12 cellular contexts compared by ENCODE assay signal in genomic region chr21:31108969-31109368, GRCh38.
DNase-seq lines count a peak whose midpoint lies in the region; ATAC-seq and TF ChIP-seq lines count a peak whose summit lies in the region.
"Had no signal": no experiment of that assay in that cellular context is flagged by ENCODE, and none has a peak within 500 bp of the region (broad histone marks: within the 10 kb centered on the region; RNA-seq: fewer than 3 reads in every experiment).

No MANE protein-coding gene starts in this region.

- intact Hi-C loops in Right ventricle myocardium superior (cut with DNase I) (no loop called here), left ventricle myocardium superior (cut with micrococcal nuclease) (loop anchor here (10.0 kb wide), 1 partner anchor 486 kb away; no protein-coding TSS in a partner anchor)

- no peaks in the 10 kb centered on the region for H3K79me2 ChIP-seq in fibroblast of lung (ENCODE audit: control insufficient read depth, insufficient read depth, low read length)

- no peaks in the 10 kb centered on the region for H3K9me3 ChIP-seq in fibroblast of lung (ENCODE audit: control insufficient read depth, insufficient read depth, low read depth, low read length)
- H3K9me3 ChIP-seq: suprapubic skin had no signal

- no peak overlapping the region for H2AFZ ChIP-seq in fibroblast of lung (ENCODE audit: low read length)

- TF ChIP-seq CTCF in fibroblast of lung (conservative IDR thresholded peaks at IDR 0.05 in 1 of 2, IDR thresholded peaks at IDR 0.05 in 1 of 2; ENCODE audit: low read depth in 1 of 2, low read length in 2 of 2): peak in 1 of 2 donors; percentile 35

- no peak for DNase-seq in Right ventricle myocardium superior
- DNase-seq in left ventricle myocardium superior: no peak
- peak; percentile 73 for DNase-seq in NAMALWA (ENCODE audit: low spot score)
- peak; percentile 3 to 46 for DNase-seq in fibroblast of lung (ENCODE audit: low read depth in 2 of 2)
- no peak for DNase-seq in stimulated activated naive CD8-positive, alpha-beta T cell treated with anti-CD3 and anti-CD28 coated beads, Interleukin-15, Interleukin-2, amounts not matched to agents 100 U/mL and 50 U/mL, for 24 hours
- DNase-seq in NCI-H128 (lab: John Stamatoyannopoulos, UW; ENCODE audit: unreplicated experiment): no peak
- DNase-seq: foreskin melanocyte, NCI-H526 treated with DMSO at 0.1 percent for 48 hours, right cardiac atrium had no signal

- no peak overlapping the region for H3K4me3 ChIP-seq in fibroblast of lung (replicated peaks in 1 of 4; ENCODE audit: control extremely low read depth in 1 of 4, insufficient read depth in 1 of 4, low read depth in 3 of 4, low read length in 4 of 4)
- H3K4me3 ChIP-seq: suprapubic skin had no signal

- no peaks in the 10 kb centered on the region for H3K27me3 ChIP-seq in fibroblast of lung (ENCODE audit: control insufficient read depth, insufficient read depth, low read length)
- H3K27me3 ChIP-seq: suprapubic skin had no signal

- no peaks in the 10 kb centered on the region for H3K4me1 ChIP-seq in fibroblast of lung (ENCODE audit: control insufficient read depth, extremely low read depth, insufficient read depth, low read length)
- H3K4me1 ChIP-seq: suprapubic skin had no signal

- H3K4me2 ChIP-seq in fibroblast of lung (ENCODE audit: extremely low read depth, insufficient read depth, low read length): no peak overlapping the region

- H3K27ac ChIP-seq in fibroblast of lung (ENCODE audit: insufficient read depth, low read length): no peak overlapping the region
- H3K27ac ChIP-seq: suprapubic skin had no signal

- no peaks in the 10 kb centered on the region for H4K20me1 ChIP-seq in fibroblast of lung (ENCODE audit: control insufficient read depth, extremely low read depth, insufficient read depth, low read length)

- H3K36me3 ChIP-seq in fibroblast of lung (ENCODE audit: control insufficient read depth, insufficient read depth, low read length): no peaks in the 10 kb centered on the region
- H3K36me3 ChIP-seq: suprapubic skin had no signal

- ATAC-seq in Right ventricle myocardium superior (ENCODE audit: poor library complexity): peak; percentile 27
- ATAC-seq in left ventricle myocardium superior: no peak
- no peak for ATAC-seq in stimulated activated naive CD8-positive, alpha-beta T cell treated with anti-CD3 and anti-CD28 coated beads, Interleukin-15, Interleukin-2, amounts not matched to agents 100 U/mL and 50 U/mL, for 24 hours
- ATAC-seq in GM19328 (IDR thresholded peaks at IDR 0.05; ENCODE audit: unreplicated experiment): no peak
- ATAC-seq in HG03139 (IDR thresholded peaks at IDR 0.05; ENCODE audit: unreplicated experiment): no peak

- H3K9ac ChIP-seq in fibroblast of lung (ENCODE audit: insufficient read depth, low read length): no peak overlapping the region

Comparison
In these comparisons a context has a peak if more than half of its experiments do, and no peak if none do; other contexts are left out.
1. DNase-seq: peak in NAMALWA (single experiment) and fibroblast of lung (2 of 2); none in Right ventricle myocardium superior (single experiment), left ventricle myocardium superior (single experiment), stimulated activated naive CD8-positive, alpha-beta T cell treated with anti-CD3 and anti-CD28 coated beads, Interleukin-15, Interleukin-2, amounts not matched to agents 100 U/mL and 50 U/mL, for 24 hours (single experiment) and NCI-H128 (single experiment).